Comparison of ENCODE assay signal across 31 cellular contexts in the genomic region with DNA sequence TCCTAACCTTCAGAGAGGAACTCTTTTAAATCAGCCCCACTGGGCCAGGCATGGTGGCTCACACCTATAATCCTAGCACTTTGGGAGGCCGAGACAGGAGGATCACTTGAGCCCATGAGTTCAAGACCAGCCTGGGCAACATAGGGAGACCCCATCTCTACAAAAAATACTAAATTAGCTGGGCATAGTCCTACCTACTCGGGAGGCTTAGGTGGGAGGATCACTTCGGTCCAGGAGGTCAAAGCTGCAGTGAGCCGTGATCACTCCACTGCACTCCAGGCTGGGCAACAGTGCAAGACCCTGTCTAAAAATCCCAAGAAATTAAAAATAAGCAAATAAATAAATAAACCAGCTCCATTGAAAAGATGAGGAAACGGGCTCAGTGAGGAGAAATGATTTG.
"Had no signal": no experiment of that assay in that cellular context is flagged by ENCODE, and none has a peak within 500 bp of the region (broad histone marks: within the 10 kb centered on the region; RNA-seq: fewer than 3 reads in every experiment).

No MANE protein-coding gene starts in this region.

- H3K27ac Mint-ChIP-seq: naive thymus-derived CD4-positive, alpha-beta T cell; natural killer cell; nephron; progenitor cell of endocrine pancreas; stimulated activated memory B cell treated with anti-CD40 and anti-IgM and Interleukin-4, amounts not matched to agents 10 μg/mL and 1 μg/mL and 100 μg/mL, for 72 hours; stimulated activated naive CD8-positive, alpha-beta T cell treated with anti-CD3 and anti-CD28 coated beads, Interleukin-15, amount 100 ng/mL, for 72 hours; type B pancreatic cell had no signal

- H2AFZ ChIP-seq: parathyroid adenoma had no signal

- H3K27ac ChIP-seq: ovary, parathyroid adenoma, psoas muscle, skin epidermis, spleen, suprapubic skin, testis, tibial artery, transverse colon, upper lobe of right lung, uterus had no signal

- H3K4me3 ChIP-seq: ovary, psoas muscle, skin epidermis, smooth muscle cell, spleen, suprapubic skin, testis, tibial artery, transverse colon, upper lobe of right lung, uterus had no signal

- H3K27me3 ChIP-seq: ovary, testis, uterus had no signal

- DNase-seq: naive thymus-derived CD4-positive, alpha-beta T cell; natural killer cell; occipital lobe; ovary; posterior cingulate gyrus; psoas muscle; right cardiac atrium; spleen; stimulated activated CD4-positive, alpha-beta T cell treated with anti-CD3 and anti-CD28 coated beads, Interleukin-12 subunit alpha, Interleukin-12 subunit beta, amount 100 ng/mL, for 4 hours; stimulated activated CD4-positive, alpha-beta T cell treated with anti-CD3 and anti-CD28 coated beads, Interleukin-1b, Interleukin-23, amount 100 ng/mL, for 48 hours; stimulated activated CD4-positive, alpha-beta T cell treated with anti-CD3 and anti-CD28 coated beads, Interleukin-4, amount 100 ng/mL, for 1 hour; stimulated activated CD4-positive, alpha-beta T cell treated with anti-CD3 and anti-CD28 coated beads, Interleukin-4, amount 100 ng/mL, for 4 hours; stimulated activated CD8-positive, alpha-beta memory T cell treated with anti-CD3 and anti-CD28 coated beads, Interleukin-4, amount 100 ng/mL, for 48 hours; stimulated activated naive CD4-positive, alpha-beta T cell; stimulated activated naive CD8-positive, alpha-beta T cell treated with anti-CD3 and anti-CD28 coated beads, Interleukin-15, amount 100 ng/mL, for 72 hours; stimulated activated naive CD8-positive, alpha-beta T cell treated with anti-CD3 and anti-CD28 coated beads, Interleukin-15, Interleukin-2, amounts not matched to agents 100 U/mL and 50 U/mL, for 24 hours; substantia nigra; testis; tibial artery; transverse colon; upper lobe of right lung; uterus had no signal

- H3K36me3 Mint-ChIP-seq: natural killer cell; stimulated activated memory B cell treated with anti-CD40 and anti-IgM and Interleukin-4, amounts not matched to agents 10 μg/mL and 1 μg/mL and 100 μg/mL, for 72 hours; type B pancreatic cell had no signal

- H3K4me2 ChIP-seq: smooth muscle cell had no signal

- H3K9ac ChIP-seq: parathyroid adenoma had no signal

- H3K4me1 ChIP-seq: parathyroid adenoma, psoas muscle, suprapubic skin, testis, transverse colon, upper lobe of right lung, uterus had no signal

- H3K9me3 ChIP-seq: ovary, psoas muscle, spleen, suprapubic skin, testis, tibial artery, transverse colon, upper lobe of right lung, uterus had no signal

- H3K9me3 Mint-ChIP-seq: naive thymus-derived CD4-positive, alpha-beta T cell; natural killer cell; nephron; stimulated activated memory B cell treated with anti-CD40 and anti-IgM and Interleukin-4, amounts not matched to agents 10 μg/mL and 1 μg/mL and 100 μg/mL, for 72 hours; stimulated activated naive CD8-positive, alpha-beta T cell treated with anti-CD3 and anti-CD28 coated beads, Interleukin-15, amount 100 ng/mL, for 72 hours; type B pancreatic cell had no signal

- H3K36me3 ChIP-seq: ovary, spleen, suprapubic skin, tibial artery, transverse colon, upper lobe of right lung, uterus had no signal

- ATAC-seq: naive thymus-derived CD4-positive, alpha-beta T cell; natural killer cell; psoas muscle; right cardiac atrium; sciatic nerve; stimulated activated memory B cell treated with anti-CD40 and anti-IgM and Interleukin-4, amounts not matched to agents 10 μg/mL and 1 μg/mL and 100 μg/mL, for 72 hours; stimulated activated naive CD8-positive, alpha-beta T cell treated with anti-CD3 and anti-CD28 coated beads, Interleukin-15, amount 100 ng/mL, for 72 hours; stimulated activated naive CD8-positive, alpha-beta T cell treated with anti-CD3 and anti-CD28 coated beads, Interleukin-15, Interleukin-2, amounts not matched to agents 100 U/mL and 50 U/mL, for 24 hours; upper lobe of right lung had no signal

- H3K4me3 Mint-ChIP-seq: naive thymus-derived CD4-positive, alpha-beta T cell; natural killer cell; nephron; stimulated activated memory B cell treated with anti-CD40 and anti-IgM and Interleukin-4, amounts not matched to agents 10 μg/mL and 1 μg/mL and 100 μg/mL, for 72 hours; stimulated activated naive CD8-positive, alpha-beta T cell treated with anti-CD3 and anti-CD28 coated beads, Interleukin-15, amount 100 ng/mL, for 72 hours; type B pancreatic cell had no signal
